Comparison of ENCODE assay signal across 8 cellular contexts in the genomic region with DNA sequence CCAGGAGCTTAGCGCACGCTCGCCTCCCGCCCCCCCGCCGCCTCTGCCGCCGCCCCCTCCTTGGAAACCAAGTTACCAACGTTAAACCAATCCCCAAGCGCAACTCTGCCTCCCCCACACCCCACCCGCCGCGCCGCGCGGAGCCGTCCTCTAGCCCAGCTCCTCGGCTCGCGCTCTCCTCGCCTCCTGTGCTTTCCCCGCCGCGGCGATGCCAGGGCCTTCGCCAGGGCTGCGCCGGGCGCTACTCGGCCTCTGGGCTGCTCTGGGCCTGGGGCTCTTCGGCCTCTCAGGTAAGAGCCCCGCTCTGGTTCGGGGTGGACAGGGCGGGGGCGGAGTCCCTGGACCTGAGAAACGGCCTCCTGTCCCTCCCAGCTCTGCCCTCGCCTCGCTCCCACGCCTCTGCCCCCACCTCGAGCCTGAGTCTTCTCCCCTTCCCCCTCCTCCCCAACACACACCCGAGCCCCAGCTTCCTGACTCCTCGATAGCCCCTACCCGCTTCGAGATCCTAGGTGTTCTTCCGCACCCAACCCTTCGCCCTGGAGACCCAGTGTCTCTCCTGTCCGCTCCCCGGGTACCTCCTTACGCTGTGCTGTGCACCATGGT. TPM values are rescaled to one million over a fixed set of nuclear protein-coding genes. Genes with fewer than 3 reads are reported as not detected.
DNase-seq lines count a peak whose midpoint lies in the region; ATAC-seq and TF ChIP-seq lines count a peak whose summit lies in the region.

A gene with protein sequence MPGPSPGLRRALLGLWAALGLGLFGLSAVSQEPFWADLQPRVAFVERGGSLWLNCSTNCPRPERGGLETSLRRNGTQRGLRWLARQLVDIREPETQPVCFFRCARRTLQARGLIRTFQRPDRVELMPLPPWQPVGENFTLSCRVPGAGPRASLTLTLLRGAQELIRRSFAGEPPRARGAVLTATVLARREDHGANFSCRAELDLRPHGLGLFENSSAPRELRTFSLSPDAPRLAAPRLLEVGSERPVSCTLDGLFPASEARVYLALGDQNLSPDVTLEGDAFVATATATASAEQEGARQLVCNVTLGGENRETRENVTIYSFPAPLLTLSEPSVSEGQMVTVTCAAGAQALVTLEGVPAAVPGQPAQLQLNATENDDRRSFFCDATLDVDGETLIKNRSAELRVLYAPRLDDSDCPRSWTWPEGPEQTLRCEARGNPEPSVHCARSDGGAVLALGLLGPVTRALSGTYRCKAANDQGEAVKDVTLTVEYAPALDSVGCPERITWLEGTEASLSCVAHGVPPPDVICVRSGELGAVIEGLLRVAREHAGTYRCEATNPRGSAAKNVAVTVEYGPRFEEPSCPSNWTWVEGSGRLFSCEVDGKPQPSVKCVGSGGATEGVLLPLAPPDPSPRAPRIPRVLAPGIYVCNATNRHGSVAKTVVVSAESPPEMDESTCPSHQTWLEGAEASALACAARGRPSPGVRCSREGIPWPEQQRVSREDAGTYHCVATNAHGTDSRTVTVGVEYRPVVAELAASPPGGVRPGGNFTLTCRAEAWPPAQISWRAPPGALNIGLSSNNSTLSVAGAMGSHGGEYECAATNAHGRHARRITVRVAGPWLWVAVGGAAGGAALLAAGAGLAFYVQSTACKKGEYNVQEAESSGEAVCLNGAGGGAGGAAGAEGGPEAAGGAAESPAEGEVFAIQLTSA (plus strand): TSS at position 117 of the 603 bp plus-strand sequence. CDS start 92 bp downstream, at position 209.

- H3K4me1 ChIP-seq in heart right ventricle (peaks cover 23 to 99% (median 78%) of the 10 kb centered on the region in 9 donors), colonic mucosa (peaks cover 41% of the 10 kb centered on the region), neutrophil (ENCODE audit: control insufficient read depth in 1 of 2, insufficient read depth in 1 of 2, low read depth in 1 of 2, low read length in 1 of 2) (peaks cover 74 to 87% of the 10 kb centered on the region in 2 experiments)

- WGBS in heart right ventricle, 2 donors = 1 to 2% methylated on average over 40 to 49 of the region's 49 CpGs

- H3K27me3 Mint-ChIP-seq in T-cell = peaks cover 26 to 69% of the 10 kb centered on the region in 2 donors

- H3K27ac Mint-ChIP-seq in T-cell = peak within 1 kb of the TSS in 1 of 2 donors; percentile 67

- H3K36me3 ChIP-seq in heart right ventricle = peaks cover 0 to 14% (median 6%) of the 10 kb centered on the region in 9 donors
- H3K36me3 ChIP-seq in colonic mucosa = no peaks in the 10 kb centered on the region
- peaks cover 14% of the 10 kb centered on the region for H3K36me3 ChIP-seq in neutrophil

- peaks cover 62 to 76% (median 71%) of the 10 kb centered on the region in 3 donors for H3K4me1 Mint-ChIP-seq in T-cell

- peak within 1 kb of the TSS; percentile 25 to 56 (median 40) for H3K4me3 ChIP-seq in heart right ventricle
- H3K4me3 ChIP-seq in colonic mucosa = peak within 1 kb of the TSS; percentile 42
- peak within 1 kb of the TSS; percentile 46 to 64 for H3K4me3 ChIP-seq in neutrophil (ENCODE audit: low read depth in 1 of 2, low read length in 1 of 2)

- POLR2A ChIA-PET in T-cell (lab: Charles Lee) = interaction anchor here in 1 of 2 donors (0.5 to 0.6 kb wide), 2 partner anchors 252 to 290 kb away, joined by 3 to 5 read pairs; no protein-coding TSS in a partner anchor

- H3K36me3 Mint-ChIP-seq in T-cell = peaks cover 14% of the 10 kb centered on the region

- DNase-seq in heart right ventricle = no peak
- DNase-seq in left cardiac atrium = no peak
- DNase-seq in T-cell = peak in 9 of 34 experiments; percentile 15 to 42 (median 30)
- no peak for DNase-seq in colonic mucosa
- no peak for DNase-seq in NCI-H2029 treated with DMSO at 0.1 percent for 48 hours (lab: John Stamatoyannopoulos, UW)
- DNase-seq in islet precursor cell = no peak

- H3K27me3 ChIP-seq in heart right ventricle = peaks cover 28 to 81% (median 78%) of the 10 kb centered on the region in 7 donors
- H3K27me3 ChIP-seq in colonic mucosa = peaks cover 72% of the 10 kb centered on the region
- H3K27me3 ChIP-seq in neutrophil = peaks cover 80% of the 10 kb centered on the region

- no peak within 1 kb of the TSS for H3K27ac ChIP-seq in heart right ventricle
- no peak within 1 kb of the TSS for H3K27ac ChIP-seq in colonic mucosa
- no peak within 1 kb of the TSS for H3K27ac ChIP-seq in neutrophil

- peak within 1 kb of the TSS in 1 of 2 donors; percentile 12 for H3K9ac ChIP-seq in colonic mucosa (ENCODE audit: low read depth in 2 of 2, low read length in 2 of 2)

- no peaks in the 10 kb centered on the region for H3K9me3 Mint-ChIP-seq in T-cell

- ATAC-seq in heart right ventricle = no peak
- ATAC-seq in left cardiac atrium = no peak
- ATAC-seq in T-cell (replicated peaks in 1 of 4) = peak in 2 of 4 experiments; percentile 13 to 19
- no peak for ATAC-seq in HG02870 (IDR thresholded peaks at IDR 0.05; ENCODE audit: unreplicated experiment)

- TF ChIP-seq CTCF in heart right ventricle (IDR thresholded peaks at IDR 0.05) = no peak
- no peak for TF ChIP-seq CTCF in colonic mucosa (IDR thresholded peaks at IDR 0.05)
- TF ChIP-seq CTCF in neutrophil (IDR thresholded peaks at IDR 0.05) = no peak

- H3K4me3 Mint-ChIP-seq in T-cell = peak within 1 kb of the TSS; percentile 70 to 88 (median 73)

- CTCF ChIA-PET in T-cell (lab: Charles Lee) = interaction anchor here in 1 of 2 donors (1.0 to 2.9 kb wide), 2 partner anchors 19 to 91 kb away, joined by 4 to 22 read pairs; partner anchors contain the start of genes ICAM1 and TYK2

- H3K9me3 ChIP-seq in heart right ventricle = no peaks in the 10 kb centered on the region
- no peaks in the 10 kb centered on the region for H3K9me3 ChIP-seq in colonic mucosa
- H3K9me3 ChIP-seq in neutrophil = peaks cover 5% of the 10 kb centered on the region

- intact Hi-C loops in heart right ventricle (cut with DNase I) = loop anchor here in 2 of 10 donors (5.0 kb wide), 2 partner anchors 37 to 42 kb away; partner anchors contain the start of gene RAVER1 (in 1 of the 2)
- intact Hi-C loops in left cardiac atrium (cut with DNase I) = no loop called here
- intact Hi-C loops in colonic mucosa (cut with DNase I) = no loop called here

RNA-seq across cellular contexts. Expression of the gene that starts here (rescaled TPM):
- total RNA-seq in heart right ventricle (under 1 TPM in 7 of 10 donors, not detected in 3; 0.18 to 0.62 (median 0.34) TPM), left cardiac atrium (under 1 TPM; 0.71 to 0.86 TPM), T-cell (1 to 10 TPM in 1 of 5 donors, under 1 TPM in 4; 0.20 to 1.1 (median 0.59) TPM), colonic mucosa (1 to 10 TPM in 1 of 2 donors, under 1 TPM in 1; 0.74 to 1.3 TPM)
- 1 to 10 TPM in 1 of 2 donors, under 1 TPM in 1; 0.51 to 1.0 TPM for polyA plus RNA-seq in heart right ventricle
